34 cellular contexts compared by ENCODE assay signal in genomic region chrX:15274946-15275345, GRCh38. TPM values are rescaled to one million over a fixed set of nuclear protein-coding genes. Genes with fewer than 3 reads are reported as not detected.
"Had no signal": no experiment of that assay in that cellular context is flagged by ENCODE, and none has a peak within 500 bp of the region (broad histone marks: within the 10 kb centered on the region; RNA-seq: fewer than 3 reads in every experiment).

No MANE protein-coding gene starts in this region.

- H3K27ac ChIP-seq: brain microvascular endothelial cell, coronary artery, dorsolateral prefrontal cortex, VCaP had no signal

- ATAC-seq: activated naive CD4-positive, alpha-beta T cell treated with anti-CD3 and anti-CD28 coated beads, Interleukin-2, amount 50 U/mL, for 72 hours; activated T-cell treated with anti-CD3 and anti-CD28 coated beads, Interleukin-2, amount 50 U/mL, for 72 hours; esophagus mucosa; WTC11 had no signal

- FAIRE-seq: bronchial epithelial cell, frontal cortex, TTC549 had no signal

- H3K27me3 ChIP-seq: brain microvascular endothelial cell had no signal

- DNase-seq: activated CD4-positive, alpha-beta memory T cell treated with anti-CD3 and anti-CD28 coated beads, Interleukin-2, amount 10 ng/mL, durations not matched to agents 7 days and 5 days; activated CD4-positive, alpha-beta T cell treated with anti-CD3 and anti-CD28 coated beads for 1 hour; activated CD4-positive, alpha-beta T cell treated with anti-CD3 and anti-CD28 coated beads for 4 hours; activated CD4-positive, alpha-beta T cell treated with anti-CD3 and anti-CD28 coated beads, Interleukin-2, amount 10 ng/mL, durations not matched to agents 7 days and 5 days; activated CD4-positive, alpha-beta T cell treated with anti-CD3 and anti-CD28 coated beads, Interleukin-2, amount 50 U/mL, for 4 hours; activated CD8-positive, alpha-beta memory T cell treated with anti-CD3 and anti-CD28 coated beads, Interleukin-2, amount 50 U/mL, for 48 hours; activated gamma-delta T cell; activated naive CD4-positive, alpha-beta T cell; activated naive CD4-positive, alpha-beta T cell treated with anti-CD3 and anti-CD28 coated beads, Interleukin-2, amount 10 ng/mL, durations not matched to agents 7 days and 5 days; activated naive CD8-positive, alpha-beta T cell treated with anti-CD3 and anti-CD28 coated beads, Interleukin-2, amount 10 ng/mL, durations not matched to agents 7 days and 5 days; activated T-cell treated with anti-CD3 and anti-CD28 coated beads for 4 hours; activated T-cell treated with anti-CD3 and anti-CD28 coated beads, Interleukin-2, amount 50 U/mL, for 24 hours; activated T-cell treated with anti-CD3 and anti-CD28 coated beads, Interleukin-2, amount 50 U/mL, for 72 hours; amniotic stem cell; anterior cingulate cortex; brain microvascular endothelial cell; dorsolateral prefrontal cortex; effector memory CD4-positive, alpha-beta T cell; endodermal cell; head of caudate nucleus; T-helper 2 cell had no signal

- H3K4me3 ChIP-seq: coronary artery, dorsolateral prefrontal cortex had no signal

- H3K36me3 ChIP-seq: brain microvascular endothelial cell had no signal

RNA-seq across cellular contexts. Expression of gene ASB9, which starts 5.1 kb away (rescaled TPM):
- total RNA-seq: bronchial epithelial cell had no signal
- polyA plus RNA-seq: fibroblast of lung had no signal

RNA-seq across cellular contexts. Expression of gene ASB11, which starts 40.5 kb away (rescaled TPM):
- total RNA-seq: activated CD4-positive, alpha-beta memory T cell treated with anti-CD3 and anti-CD28 coated beads, Interleukin-2, amount 10 ng/mL, durations not matched to agents 7 days and 5 days; activated CD4-positive, alpha-beta T cell treated with anti-CD3 and anti-CD28 coated beads, Interleukin-2, amount 10 ng/mL, durations not matched to agents 7 days and 5 days; activated naive CD4-positive, alpha-beta T cell treated with anti-CD3 and anti-CD28 coated beads, Interleukin-2, amount 50 U/mL, for 72 hours; activated naive CD8-positive, alpha-beta T cell treated with anti-CD3 and anti-CD28 coated beads, Interleukin-2, amount 10 ng/mL, durations not matched to agents 7 days and 5 days; activated T-cell treated with anti-CD3 and anti-CD28 coated beads, Interleukin-2, amount 50 U/mL, for 72 hours; astrocyte; bronchial epithelial cell; cerebellum; endodermal cell; epithelial cell of proximal tubule; esophagus mucosa; fibroblast of lung; frontal cortex; T-helper 1 cell treated with Interleukin-12 subunit alpha and Interleukin-12 subunit beta and Interleukin-4 antibody, amounts not matched to agents 30 ng/mL and 1 ng/mL, for 36 hours; WTC11 had no signal
- polyA plus RNA-seq: fibroblast of lung had no signal
